In the genomic region with DNA sequence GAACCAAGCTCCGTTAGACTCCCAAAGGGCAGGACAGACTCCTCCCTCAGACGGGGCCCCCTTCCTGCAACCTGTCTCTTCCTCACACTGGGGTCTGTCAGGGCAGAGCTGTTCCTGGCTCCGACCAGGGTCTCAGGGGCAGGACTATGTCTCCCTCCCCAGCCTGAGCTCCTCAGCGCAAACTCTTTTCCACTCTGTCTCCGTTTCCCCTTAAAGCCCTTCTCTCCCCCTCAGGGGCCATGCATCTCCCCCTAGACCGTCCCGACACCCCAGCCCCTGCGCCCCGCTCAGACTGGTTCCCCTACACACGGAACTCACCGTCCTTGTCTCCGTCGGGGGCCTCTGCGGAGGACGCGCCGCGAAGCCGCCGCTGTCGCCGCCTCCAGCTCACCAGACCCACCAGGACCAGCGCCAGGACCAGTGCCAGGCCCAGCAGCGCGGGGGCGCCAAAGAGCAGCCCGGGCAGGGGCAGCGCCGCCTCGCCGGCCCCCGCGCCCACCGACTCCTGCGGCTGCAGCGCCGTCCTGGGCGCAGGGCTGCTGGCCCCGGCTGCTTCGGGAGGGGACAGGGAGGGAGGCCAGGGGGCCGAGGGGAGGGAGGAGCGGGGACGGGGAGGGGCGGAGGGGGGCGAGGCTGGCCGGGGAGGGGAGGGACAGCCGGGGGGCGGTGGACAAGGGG, we compare ENCODE assay signal across 8 cellular contexts. TPM values are rescaled to one million over a fixed set of nuclear protein-coding genes. Genes with fewer than 3 reads are reported as not detected.
DNase-seq lines count a peak whose midpoint lies in the region; ATAC-seq and TF ChIP-seq lines count a peak whose summit lies in the region.

No MANE protein-coding gene starts in this region.

- H3K9me3 Mint-ChIP-seq in activated CD8-positive, alpha-beta T cell treated with anti-CD3 and anti-CD28 coated beads for 36 hours, result no peaks in the 10 kb centered on the region
- no peaks in the 10 kb centered on the region for H3K9me3 Mint-ChIP-seq in endothelial cell (ENCODE audit: unreplicated experiment)
- H3K9me3 Mint-ChIP-seq in natural killer cell, result no peaks in the 10 kb centered on the region

- ATAC-seq in GM19455 (IDR thresholded peaks at IDR 0.05; ENCODE audit: unreplicated experiment) (peak; percentile 47), natural killer cell (peak; percentile 85 to 93 (median 92)), thoracic aorta (ENCODE audit: insufficient number of reproducible peaks, low FRiP score, low read depth) (no peak)
- ATAC-seq in activated CD8-positive, alpha-beta T cell treated with anti-CD3 and anti-CD28 coated beads for 36 hours, result peak; percentile 89

- H3K27me3 ChIP-seq in thoracic aorta (replicated peaks; ENCODE audit: insufficient read depth), result no peaks in the 10 kb centered on the region

- peak; percentile 61 for DNase-seq in NCI-H146 (lab: John Stamatoyannopoulos, UW)
- peak; percentile 86 for DNase-seq in activated CD8-positive, alpha-beta T cell treated with anti-CD3 and anti-CD28 coated beads for 36 hours
- peak; percentile 89 for DNase-seq in endothelial cell (ENCODE audit: low spot score)
- DNase-seq in natural killer cell, result peak; percentile 76
- no peak for DNase-seq in thoracic aorta (ENCODE audit: low spot score)
- no peak for DNase-seq in NCI-H1048 (lab: John Stamatoyannopoulos, UW)

- intact Hi-C loops in activated CD8-positive, alpha-beta T cell treated with anti-CD3 and anti-CD28 coated beads for 36 hours (cut with micrococcal nuclease), result no loop called here
- intact Hi-C loops in natural killer cell (cut with micrococcal nuclease), result no loop called here

- no peaks in the 10 kb centered on the region for H3K36me3 Mint-ChIP-seq in activated CD8-positive, alpha-beta T cell treated with anti-CD3 and anti-CD28 coated beads for 36 hours (ENCODE audit: low read depth)
- H3K36me3 Mint-ChIP-seq in endothelial cell (ENCODE audit: low read depth, unreplicated experiment), result no peaks in the 10 kb centered on the region
- no peaks in the 10 kb centered on the region for H3K36me3 Mint-ChIP-seq in natural killer cell

- peaks cover 27% of the 10 kb centered on the region for H3K4me1 Mint-ChIP-seq in activated CD8-positive, alpha-beta T cell treated with anti-CD3 and anti-CD28 coated beads for 36 hours (ENCODE audit: low read depth)
- peaks cover 5% of the 10 kb centered on the region for H3K4me1 Mint-ChIP-seq in endothelial cell (ENCODE audit: unreplicated experiment)
- H3K4me1 Mint-ChIP-seq in natural killer cell, result peaks cover 5 to 7% of the 10 kb centered on the region in 2 donors

- TF ChIP-seq CTCF in C4-2B (conservative IDR thresholded peaks at IDR 0.05) (peak; percentile 94), endothelial cell (IDR thresholded peaks at IDR 0.05; ENCODE audit: unreplicated experiment) (peak; percentile 74), natural killer cell (IDR thresholded peaks at IDR 0.05) (peak; percentile 78), thoracic aorta (IDR thresholded peaks at IDR 0.05) (peak; percentile 13)
- TF ChIP-seq CTCF in activated CD8-positive, alpha-beta T cell treated with anti-CD3 and anti-CD28 coated beads for 36 hours (IDR thresholded peaks at IDR 0.05), result peak; percentile 83

- no peaks in the 10 kb centered on the region for H3K9me3 ChIP-seq in thoracic aorta

- POLR2A ChIA-PET in activated CD8-positive, alpha-beta T cell treated with anti-CD3 and anti-CD28 coated beads for 36 hours (lab: Charles Lee), result interaction anchor here (0.8 to 11.9 kb wide), 18 partner anchors 10 to 165 kb away, joined by 3 to 134 read pairs (median 4); a partner anchor contains a TSS

- H3K4me3 ChIP-seq in thoracic aorta, result peak overlapping the region; percentile 60

- H3K4me1 ChIP-seq in thoracic aorta (ENCODE audit: control insufficient read depth in 1 of 2, low read depth in 2 of 2), result no peaks in the 10 kb centered on the region

- peak overlapping the region; percentile 64 for H3K4me3 Mint-ChIP-seq in activated CD8-positive, alpha-beta T cell treated with anti-CD3 and anti-CD28 coated beads for 36 hours
- no peak overlapping the region for H3K4me3 Mint-ChIP-seq in endothelial cell (ENCODE audit: unreplicated experiment)
- H3K4me3 Mint-ChIP-seq in natural killer cell, result peak overlapping the region; percentile 72

- H3K27me3 Mint-ChIP-seq in activated CD8-positive, alpha-beta T cell treated with anti-CD3 and anti-CD28 coated beads for 36 hours, result peaks cover 2% of the 10 kb centered on the region
- H3K27me3 Mint-ChIP-seq in endothelial cell (ENCODE audit: unreplicated experiment), result peaks cover 11% of the 10 kb centered on the region
- peaks cover 0 to 23% of the 10 kb centered on the region in 2 donors for H3K27me3 Mint-ChIP-seq in natural killer cell (ENCODE audit: low read depth in 2 of 2)

- H3K27ac ChIP-seq in C4-2B, result no peak overlapping the region
- no peak overlapping the region for H3K27ac ChIP-seq in thoracic aorta

- CTCF ChIA-PET in activated CD8-positive, alpha-beta T cell treated with anti-CD3 and anti-CD28 coated beads for 36 hours (lab: Charles Lee), result interaction anchor here (0.9 to 5.6 kb wide), 28 partner anchors 8 to 519 kb away, joined by 3 to 62 read pairs (median 4); a partner anchor contains a TSS

- no peaks in the 10 kb centered on the region for H3K36me3 ChIP-seq in thoracic aorta

- no peak overlapping the region for H3K27ac Mint-ChIP-seq in activated CD8-positive, alpha-beta T cell treated with anti-CD3 and anti-CD28 coated beads for 36 hours
- H3K27ac Mint-ChIP-seq in endothelial cell (ENCODE audit: unreplicated experiment), result no peak overlapping the region
- H3K27ac Mint-ChIP-seq in natural killer cell, result peak overlapping the region in 1 of 2 donors; percentile 51

RNA-seq across cellular contexts. Expression of a gene that starts 0.7 kb away (rescaled TPM):
- 1 to 10 TPM; 4.0 TPM for total RNA-seq in activated CD8-positive, alpha-beta T cell treated with anti-CD3 and anti-CD28 coated beads for 36 hours
- total RNA-seq in endothelial cell (ENCODE audit: unreplicated experiment) (3.5 TPM), natural killer cell (1 to 10 TPM; 2.4 to 3.2 (median 2.7) TPM), thoracic aorta (not detected)

RNA-seq across cellular contexts. Expression of a gene that starts 11.0 kb away (rescaled TPM):
- total RNA-seq in activated CD8-positive, alpha-beta T cell treated with anti-CD3 and anti-CD28 coated beads for 36 hours, result 1 to 10 TPM; 2.3 to 2.7 TPM
- 0.41 TPM for total RNA-seq in endothelial cell (ENCODE audit: unreplicated experiment)
- total RNA-seq in natural killer cell, result under 1 TPM in 1 of 3 donors, not detected in 2; 0.24 TPM
- total RNA-seq in thoracic aorta, result not detected

RNA-seq across cellular contexts. Expression of a gene that starts 21.0 kb away (rescaled TPM):
- total RNA-seq in activated CD8-positive, alpha-beta T cell treated with anti-CD3 and anti-CD28 coated beads for 36 hours, result 10 to 100 TPM; 62.5 to 63.1 TPM
- total RNA-seq in endothelial cell (ENCODE audit: unreplicated experiment), result 5.2 TPM
- 1 to 10 TPM; 4.2 to 7.1 (median 6.1) TPM for total RNA-seq in natural killer cell
- not detected for total RNA-seq in thoracic aorta

RNA-seq across cellular contexts. Expression of a gene that starts 43.3 kb away (rescaled TPM):
- under 1 TPM; 0.20 to 0.36 TPM for total RNA-seq in activated CD8-positive, alpha-beta T cell treated with anti-CD3 and anti-CD28 coated beads for 36 hours
- total RNA-seq in endothelial cell (ENCODE audit: unreplicated experiment), result 0.36 TPM
- total RNA-seq in natural killer cell, result under 1 TPM in 1 of 3 donors, not detected in 2; 0.38 TPM
- total RNA-seq in thoracic aorta, result not detected

Comparison
In these comparisons a context has a peak if more than half of its experiments do, and no peak if none do; other contexts are left out.
1. CTCF ChIP-seq: peak in every context shown above with its lines; median percentile 94 in C4-2B; 83 in activated CD8-positive, alpha-beta T cell treated with anti-CD3 and anti-CD28 coated beads for 36 hours; 78 in natural killer cell; 74 in endothelial cell; 13 in thoracic aorta.
2. DNase-seq: peak in NCI-H146 (single experiment), activated CD8-positive, alpha-beta T cell treated with anti-CD3 and anti-CD28 coated beads for 36 hours (single experiment), endothelial cell (single experiment) and natural killer cell (single experiment); none in thoracic aorta (single experiment) and NCI-H1048 (single experiment).
3. RNA of a gene that starts 21.0 kb away (total RNA-seq): 62.5 to 63.1 TPM in activated CD8-positive, alpha-beta T cell treated with anti-CD3 and anti-CD28 coated beads for 36 hours; 4.2 to 7.1 TPM in natural killer cell, 5.2 TPM in endothelial cell (single experiment) and not detected in thoracic aorta; every median in the first group is over 4 times any median in the second.